In genomic region chrX:24619647-24620046, GRCh38 we compare ENCODE assay signal across 10 cellular contexts. TPM values are rescaled to one million over a fixed set of nuclear protein-coding genes. Genes with fewer than 3 reads are reported as not detected.
DNase-seq lines count a peak whose midpoint lies in the region; ATAC-seq and TF ChIP-seq lines count a peak whose summit lies in the region.
"Had no signal": no experiment of that assay in that cellular context is flagged by ENCODE, and none has a peak within 500 bp of the region (broad histone marks: within the 10 kb centered on the region; RNA-seq: fewer than 3 reads in every experiment).

No MANE protein-coding gene starts in this region.

- H3K4me3 ChIP-seq in AG04449 (ENCODE audit: low read depth, low read length), result no peak overlapping the region
- H3K4me3 ChIP-seq in SK-N-MC, result no peak overlapping the region
- H3K4me3 ChIP-seq in PC-9, result no peak overlapping the region

- H3F3A ChIP-seq in PC-9 (ENCODE audit: insufficient read depth, low read depth), result no peaks in the 10 kb centered on the region

- H3K4me1 ChIP-seq in PC-9 (replicated peaks; ENCODE audit: insufficient read depth), result no peaks in the 10 kb centered on the region

- no peaks in the 10 kb centered on the region for H3K27me3 Mint-ChIP-seq in WTC11 (ENCODE audit: low read depth)

- no peaks in the 10 kb centered on the region for H3K9me3 ChIP-seq in SK-N-MC (ENCODE audit: low read depth, low read length)
- H3K9me3 ChIP-seq in PC-9 (ENCODE audit: insufficient read depth, low read depth), result no peaks in the 10 kb centered on the region

- H4K20me1 ChIP-seq in PC-9 (ENCODE audit: insufficient read depth), result no peaks in the 10 kb centered on the region

- POLR2A ChIA-PET in AG04449 (lab: Yijun Ruan, JAX) (no interaction called here), PC-9 (lab: Charles Lee; ENCODE audit: unreplicated experiment) (no interaction called here), WTC11 (lab: Charles Lee) (interaction anchor here (0.6 kb wide), 1 partner anchor 379 kb away, joined by 3 read pairs; no protein-coding TSS in a partner anchor)

- no peak overlapping the region for H3K4me2 ChIP-seq in PC-9

- H3K27ac ChIP-seq in SK-N-MC (no peak overlapping the region), PC-9 (no peak overlapping the region)

- no peak overlapping the region for H3K4me3 Mint-ChIP-seq in WTC11
- H3K4me3 Mint-ChIP-seq: activated CD4-positive, alpha-beta memory T cell treated with anti-CD3 and anti-CD28 coated beads, Interleukin-2, amount 10 ng/mL, durations not matched to agents 7 days and 5 days had no signal

- no peak for ATAC-seq in WTC11

- H3K9ac ChIP-seq in SK-N-MC (ENCODE audit: insufficient read length), result no peak overlapping the region

- CTCF ChIA-PET in AG04449 (lab: Yijun Ruan, JAX), result no interaction called here
- CTCF ChIA-PET in PC-9 (lab: Charles Lee), result no interaction called here
- CTCF ChIA-PET in WTC11 (lab: Charles Lee), result no interaction called here

- H3K36me3 ChIP-seq in SK-N-MC (ENCODE audit: insufficient read depth, low read length), result no peaks in the 10 kb centered on the region
- H3K36me3 ChIP-seq in PC-9 (ENCODE audit: low read depth), result no peaks in the 10 kb centered on the region

- H3K9me2 ChIP-seq in PC-9 (ENCODE audit: insufficient read depth), result no peaks in the 10 kb centered on the region

- no peaks in the 10 kb centered on the region for H3K79me2 ChIP-seq in PC-9 (ENCODE audit: low read depth)

- no peaks in the 10 kb centered on the region for H3K27me3 ChIP-seq in PC-9 (ENCODE audit: insufficient read depth, low read depth)

- BruUV-seq in PC-9 (replicated peaks; lab: Mats Ljungman, UMichigan), result no TSS peak

- no peaks in the 10 kb centered on the region for H3K9me3 Mint-ChIP-seq in WTC11
- H3K9me3 Mint-ChIP-seq: activated CD4-positive, alpha-beta memory T cell treated with anti-CD3 and anti-CD28 coated beads, Interleukin-2, amount 10 ng/mL, durations not matched to agents 7 days and 5 days had no signal

- intact Hi-C loops in head of caudate nucleus (cut with DNase I) (no loop called here), PC-9 (cut with micrococcal nuclease; ENCODE audit: unreplicated experiment) (no loop called here)

- peaks cover 11% of the 10 kb centered on the region; the same call in 1 of the 2 replicates for H3K4me1 Mint-ChIP-seq in WTC11
- H3K4me1 Mint-ChIP-seq: activated CD4-positive, alpha-beta memory T cell treated with anti-CD3 and anti-CD28 coated beads, Interleukin-2, amount 10 ng/mL, durations not matched to agents 7 days and 5 days had no signal

- TF ChIP-seq CTCF in AG04449 (IDR thresholded peaks at IDR 0.05; ENCODE audit: insufficient read depth, low read length, missing control alignments), result no peak
- no peak for TF ChIP-seq CTCF in PC-9 (conservative IDR thresholded peaks at IDR 0.05)
- no peak for TF ChIP-seq CTCF in WTC11 (IDR thresholded peaks at IDR 0.05)

- peaks cover 5% of the 10 kb centered on the region; the same call in 1 of the 2 replicates for H3K36me3 Mint-ChIP-seq in WTC11

- H2AFZ ChIP-seq in PC-9, result no peak overlapping the region

- DNase-seq in AG04449 (ENCODE audit: low read depth, low spot score), result peak; percentile 0
- DNase-seq in GM04504 (ENCODE audit: low read depth), result peak; percentile 23
- peak; percentile 14 for DNase-seq in SK-N-MC (ENCODE audit: low read depth, low spot score)
- peak in 34 of 42 donors; percentile 0 to 76 (median 34) for DNase-seq in head of caudate nucleus
- DNase-seq in NOMO-1 treated with dmso at 0.1 percent for 144 hours (lab: John Stamatoyannopoulos, UW; ENCODE audit: unreplicated experiment), result no peak
- no peak for DNase-seq in PC-9
- DNase-seq in WTC11 (ENCODE audit: low spot score), result no peak
- no peak for DNase-seq in SIG-M5 (lab: John Stamatoyannopoulos, UW)
- DNase-seq: activated CD4-positive, alpha-beta memory T cell treated with anti-CD3 and anti-CD28 coated beads, Interleukin-2, amount 10 ng/mL, durations not matched to agents 7 days and 5 days had no signal

- H3K27ac Mint-ChIP-seq in WTC11, result no peak overlapping the region
- H3K27ac Mint-ChIP-seq: activated CD4-positive, alpha-beta memory T cell treated with anti-CD3 and anti-CD28 coated beads, Interleukin-2, amount 10 ng/mL, durations not matched to agents 7 days and 5 days had no signal

TF ChIP-seq in WTC11, 78 proteins besides CTCF, POLR2A, EP300 and RAD21:
- no peak for TF ChIP-seq ZNF425 (CRISPR knock-in tag; conservative IDR thresholded peaks at IDR 0.05)
- no peak for TF ChIP-seq ZNF532 (CRISPR knock-in tag; IDR thresholded peaks at IDR 0.05; ENCODE audit: borderline replicate concordance)
- TF ChIP-seq ZBTB43 (CRISPR knock-in tag; IDR thresholded peaks at IDR 0.05), result no peak
- no peak for TF ChIP-seq SP1 (CRISPR knock-in tag; conservative IDR thresholded peaks at IDR 0.05)

RNA-seq across cellular contexts. Expression of gene PCYT1B, which starts 27.5 kb away (rescaled TPM):
- total RNA-seq in PC-9 (2021) (not detected in 2 replicates), WTC11 (2021) (20.7 to 27.2 TPM (median 26.4 TPM) in 3 replicates)
- total RNA-seq: OCI-LY7 had no signal

Comparison
In these comparisons a context has a peak if more than half of its experiments do, and no peak if none do; other contexts are left out.
1. DNase-seq: peak in AG04449 (single experiment), GM04504 (single experiment), SK-N-MC (single experiment) and head of caudate nucleus (34 of 42); none in NOMO-1 treated with dmso at 0.1 percent for 144 hours (single experiment), PC-9 (0 of 2), WTC11 (single experiment) and SIG-M5 (single experiment).
2. RNA of gene PCYT1B, which starts 27.5 kb away (total RNA-seq): 20.7 to 27.2 TPM in WTC11; not detected in PC-9; every median in the first group is over 10 times any median in the second.